ENCODE assay signal across 1 cellular context in genomic region chr1:52697795-52698674, GRCh38.
TF ChIP-seq lines count a peak whose summit lies in the region.

Gene COA7 (minus strand): TSS chr1:52698347. CDS start chr1:52698326, 21 bp downstream.

TF ChIP-seq in HepG2, 621 proteins besides CTCF, POLR2A, EP300 and RAD21 (continued from another document and continues in another):
- no peak; the same call in 1 of the 2 replicates for TF ChIP-seq SAFB2 (CRISPR knock-in tag; IDR thresholded peaks at IDR 0.05; ENCODE audit: borderline replicate concordance, low read depth)
- peak; percentile 89; the same call in 1 of the 2 replicates for TF ChIP-seq ZNF136 (CRISPR knock-in tag; IDR thresholded peaks at IDR 0.05; ENCODE audit: low read depth)
- TF ChIP-seq MIER2 (CRISPR knock-in tag; IDR thresholded peaks at IDR 0.05), result no peak
- TF ChIP-seq SCMH1 (CRISPR knock-in tag; IDR thresholded peaks at IDR 0.05; ENCODE audit: borderline replicate concordance), result no peak
- TF ChIP-seq ZFP1 (CRISPR knock-in tag; IDR thresholded peaks at IDR 0.05), result 0 out of 2 replicates have a peak, but pooled peaks have one; percentile 62
- peak; percentile 61; the same call in 1 of the 2 replicates for TF ChIP-seq ZNF768 (CRISPR knock-in tag; IDR thresholded peaks at IDR 0.05)
- no peak for TF ChIP-seq RFX1 (IDR thresholded peaks at IDR 0.05)
- TF ChIP-seq, protein P1, sequence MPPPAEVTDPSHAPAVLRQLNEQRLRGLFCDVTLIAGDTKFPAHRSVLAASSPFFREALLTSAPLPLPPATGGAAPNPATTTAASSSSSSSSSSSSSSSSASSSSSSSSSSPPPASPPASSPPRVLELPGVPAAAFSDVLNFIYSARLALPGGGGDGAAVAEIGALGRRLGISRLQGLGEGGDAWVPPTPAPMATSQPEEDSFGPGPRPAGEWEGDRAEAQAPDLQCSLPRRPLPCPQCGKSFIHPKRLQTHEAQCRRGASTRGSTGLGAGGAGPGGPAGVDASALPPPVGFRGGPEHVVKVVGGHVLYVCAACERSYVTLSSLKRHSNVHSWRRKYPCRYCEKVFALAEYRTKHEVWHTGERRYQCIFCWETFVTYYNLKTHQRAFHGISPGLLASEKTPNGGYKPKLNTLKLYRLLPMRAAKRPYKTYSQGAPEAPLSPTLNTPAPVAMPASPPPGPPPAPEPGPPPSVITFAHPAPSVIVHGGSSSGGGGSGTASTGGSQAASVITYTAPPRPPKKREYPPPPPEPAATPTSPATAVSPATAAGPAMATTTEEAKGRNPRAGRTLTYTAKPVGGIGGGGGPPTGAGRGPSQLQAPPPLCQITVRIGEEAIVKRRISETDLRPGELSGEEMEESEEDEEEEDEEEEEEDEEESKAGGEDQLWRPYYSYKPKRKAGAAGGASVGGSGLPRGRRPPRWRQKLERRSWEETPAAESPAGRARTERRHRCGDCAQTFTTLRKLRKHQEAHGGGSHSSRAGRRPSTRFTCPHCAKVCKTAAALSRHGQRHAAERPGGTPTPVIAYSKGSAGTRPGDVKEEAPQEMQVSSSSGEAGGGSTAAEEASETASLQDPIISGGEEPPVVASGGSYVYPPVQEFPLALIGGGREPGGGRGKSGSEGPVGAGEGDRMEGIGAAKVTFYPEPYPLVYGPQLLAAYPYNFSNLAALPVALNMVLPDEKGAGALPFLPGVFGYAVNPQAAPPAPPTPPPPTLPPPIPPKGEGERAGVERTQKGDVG (CRISPR knock-in tag; IDR thresholded peaks at IDR 0.05; ENCODE audit: borderline replicate concordance), result peak; percentile 89; the same call in 1 of the 2 replicates
- TF ChIP-seq ZFY (CRISPR knock-in tag; IDR thresholded peaks at IDR 0.05), result peak; percentile 76
- TF ChIP-seq ZNF451 (CRISPR knock-in tag; IDR thresholded peaks at IDR 0.05), result peak; percentile 80
- TF ChIP-seq ETV6 (CRISPR knock-in tag; conservative IDR thresholded peaks at IDR 0.05), result peak; percentile 66; the same call in 1 of the 2 replicates
- TF ChIP-seq CHD4 (IDR thresholded peaks at IDR 0.05; ENCODE audit: borderline replicate concordance, low read length), result no peak
- TF ChIP-seq MBD4 (IDR thresholded peaks at IDR 0.05; ENCODE audit: borderline replicate concordance, low read length), result no peak
- TF ChIP-seq, protein P2, sequence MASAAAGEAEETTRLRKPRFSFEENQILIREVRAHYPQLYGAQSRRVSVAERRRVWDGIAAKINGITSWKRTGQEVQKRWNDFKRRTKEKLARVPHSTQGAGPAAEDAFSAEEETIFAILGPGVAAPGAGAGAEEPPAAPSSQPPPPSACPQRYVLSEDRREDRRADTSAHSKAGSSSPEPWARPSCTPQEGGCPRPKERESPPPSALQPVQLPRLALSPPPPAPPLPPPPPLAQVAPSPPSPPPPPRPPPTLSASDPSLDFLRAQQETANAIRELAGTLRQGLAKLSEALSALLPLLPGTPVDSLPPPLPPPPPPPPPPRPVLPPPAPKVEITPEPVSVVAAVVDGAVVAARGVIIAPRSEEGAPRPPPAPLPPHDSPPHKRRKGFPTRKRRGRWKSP (CRISPR knock-in tag; IDR thresholded peaks at IDR 0.05), result peak; percentile 88
- TF ChIP-seq ZNF101 (CRISPR knock-in tag; IDR thresholded peaks at IDR 0.05; ENCODE audit: borderline replicate concordance, low read depth), result peak; percentile 95; the same call in 1 of the 2 replicates
- TF ChIP-seq, protein P3, sequence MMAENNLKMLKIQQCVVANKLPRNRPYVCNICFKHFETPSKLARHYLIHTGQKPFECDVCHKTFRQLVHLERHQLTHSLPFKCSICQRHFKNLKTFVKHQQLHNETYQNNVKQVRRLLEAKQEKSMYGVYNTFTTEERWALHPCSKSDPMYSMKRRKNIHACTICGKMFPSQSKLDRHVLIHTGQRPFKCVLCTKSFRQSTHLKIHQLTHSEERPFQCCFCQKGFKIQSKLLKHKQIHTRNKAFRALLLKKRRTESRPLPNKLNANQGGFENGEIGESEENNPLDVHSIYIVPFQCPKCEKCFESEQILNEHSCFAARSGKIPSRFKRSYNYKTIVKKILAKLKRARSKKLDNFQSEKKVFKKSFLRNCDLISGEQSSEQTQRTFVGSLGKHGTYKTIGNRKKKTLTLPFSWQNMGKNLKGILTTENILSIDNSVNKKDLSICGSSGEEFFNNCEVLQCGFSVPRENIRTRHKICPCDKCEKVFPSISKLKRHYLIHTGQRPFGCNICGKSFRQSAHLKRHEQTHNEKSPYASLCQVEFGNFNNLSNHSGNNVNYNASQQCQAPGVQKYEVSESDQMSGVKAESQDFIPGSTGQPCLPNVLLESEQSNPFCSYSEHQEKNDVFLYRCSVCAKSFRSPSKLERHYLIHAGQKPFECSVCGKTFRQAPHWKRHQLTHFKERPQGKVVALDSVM (CRISPR knock-in tag; IDR thresholded peaks at IDR 0.05), result peak; percentile 62; the same call in 1 of the 2 replicates
- no peak for TF ChIP-seq MEIS2 (CRISPR knock-in tag; IDR thresholded peaks at IDR 0.05)
- peak; percentile 86 for TF ChIP-seq ZNF749 (CRISPR knock-in tag; IDR thresholded peaks at IDR 0.05; ENCODE audit: borderline replicate concordance)
- TF ChIP-seq KDM6A (CRISPR knock-in tag; IDR thresholded peaks at IDR 0.05; ENCODE audit: low read depth), result no peak
- peak; percentile 99 for TF ChIP-seq NFKB2 (CRISPR knock-in tag; IDR thresholded peaks at IDR 0.05; ENCODE audit: borderline replicate concordance)
- peak; percentile 75; the same call in 1 of the 2 replicates for TF ChIP-seq RFXAP (CRISPR knock-in tag; IDR thresholded peaks at IDR 0.05; ENCODE audit: borderline replicate concordance)
- TF ChIP-seq ZNF17 (CRISPR knock-in tag; IDR thresholded peaks at IDR 0.05), result no peak; the same call in 1 of the 2 replicates
- peak; percentile 49; the same call in 1 of the 2 replicates for TF ChIP-seq ZZZ3 (CRISPR knock-in tag; IDR thresholded peaks at IDR 0.05; ENCODE audit: borderline replicate concordance)
- TF ChIP-seq ZNF792 (CRISPR knock-in tag; IDR thresholded peaks at IDR 0.05), result peak; percentile 92
- TF ChIP-seq ZNF761 (CRISPR knock-in tag; conservative IDR thresholded peaks at IDR 0.05), result peak; percentile 62; the same call in 1 of the 2 replicates
- 0 out of 2 replicates have a peak, but pooled peaks have one; percentile 30 for TF ChIP-seq KDM1A (CRISPR knock-in tag; IDR thresholded peaks at IDR 0.05)
- TF ChIP-seq RNF2 (conservative IDR thresholded peaks at IDR 0.05; ENCODE audit: low read depth), result peak; percentile 98
- TF ChIP-seq, protein P4, sequence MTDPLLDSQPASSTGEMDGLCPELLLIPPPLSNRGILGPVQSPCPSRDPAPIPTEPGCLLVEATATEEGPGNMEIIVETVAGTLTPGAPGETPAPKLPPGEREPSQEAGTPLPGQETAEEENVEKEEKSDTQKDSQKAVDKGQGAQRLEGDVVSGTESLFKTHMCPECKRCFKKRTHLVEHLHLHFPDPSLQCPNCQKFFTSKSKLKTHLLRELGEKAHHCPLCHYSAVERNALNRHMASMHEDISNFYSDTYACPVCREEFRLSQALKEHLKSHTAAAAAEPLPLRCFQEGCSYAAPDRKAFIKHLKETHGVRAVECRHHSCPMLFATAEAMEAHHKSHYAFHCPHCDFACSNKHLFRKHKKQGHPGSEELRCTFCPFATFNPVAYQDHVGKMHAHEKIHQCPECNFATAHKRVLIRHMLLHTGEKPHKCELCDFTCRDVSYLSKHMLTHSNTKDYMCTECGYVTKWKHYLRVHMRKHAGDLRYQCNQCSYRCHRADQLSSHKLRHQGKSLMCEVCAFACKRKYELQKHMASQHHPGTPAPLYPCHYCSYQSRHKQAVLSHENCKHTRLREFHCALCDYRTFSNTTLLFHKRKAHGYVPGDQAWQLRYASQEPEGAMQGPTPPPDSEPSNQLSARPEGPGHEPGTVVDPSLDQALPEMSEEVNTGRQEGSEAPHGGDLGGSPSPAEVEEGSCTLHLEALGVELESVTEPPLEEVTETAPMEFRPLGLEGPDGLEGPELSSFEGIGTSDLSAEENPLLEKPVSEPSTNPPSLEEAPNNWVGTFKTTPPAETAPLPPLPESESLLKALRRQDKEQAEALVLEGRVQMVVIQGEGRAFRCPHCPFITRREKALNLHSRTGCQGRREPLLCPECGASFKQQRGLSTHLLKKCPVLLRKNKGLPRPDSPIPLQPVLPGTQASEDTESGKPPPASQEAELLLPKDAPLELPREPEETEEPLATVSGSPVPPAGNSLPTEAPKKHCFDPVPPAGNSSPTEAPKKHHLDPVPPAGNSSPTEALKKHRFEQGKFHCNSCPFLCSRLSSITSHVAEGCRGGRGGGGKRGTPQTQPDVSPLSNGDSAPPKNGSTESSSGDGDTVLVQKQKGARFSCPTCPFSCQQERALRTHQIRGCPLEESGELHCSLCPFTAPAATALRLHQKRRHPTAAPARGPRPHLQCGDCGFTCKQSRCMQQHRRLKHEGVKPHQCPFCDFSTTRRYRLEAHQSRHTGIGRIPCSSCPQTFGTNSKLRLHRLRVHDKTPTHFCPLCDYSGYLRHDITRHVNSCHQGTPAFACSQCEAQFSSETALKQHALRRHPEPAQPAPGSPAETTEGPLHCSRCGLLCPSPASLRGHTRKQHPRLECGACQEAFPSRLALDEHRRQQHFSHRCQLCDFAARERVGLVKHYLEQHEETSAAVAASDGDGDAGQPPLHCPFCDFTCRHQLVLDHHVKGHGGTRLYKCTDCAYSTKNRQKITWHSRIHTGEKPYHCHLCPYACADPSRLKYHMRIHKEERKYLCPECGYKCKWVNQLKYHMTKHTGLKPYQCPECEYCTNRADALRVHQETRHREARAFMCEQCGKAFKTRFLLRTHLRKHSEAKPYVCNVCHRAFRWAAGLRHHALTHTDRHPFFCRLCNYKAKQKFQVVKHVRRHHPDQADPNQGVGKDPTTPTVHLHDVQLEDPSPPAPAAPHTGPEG (CRISPR knock-in tag; IDR thresholded peaks at IDR 0.05), result peak; percentile 83; the same call in 1 of the 2 replicates
- TF ChIP-seq ZNF230 (CRISPR knock-in tag; IDR thresholded peaks at IDR 0.05), result 0 out of 2 replicates have a peak, but pooled peaks have one; percentile 75
- TF ChIP-seq, protein P5, sequence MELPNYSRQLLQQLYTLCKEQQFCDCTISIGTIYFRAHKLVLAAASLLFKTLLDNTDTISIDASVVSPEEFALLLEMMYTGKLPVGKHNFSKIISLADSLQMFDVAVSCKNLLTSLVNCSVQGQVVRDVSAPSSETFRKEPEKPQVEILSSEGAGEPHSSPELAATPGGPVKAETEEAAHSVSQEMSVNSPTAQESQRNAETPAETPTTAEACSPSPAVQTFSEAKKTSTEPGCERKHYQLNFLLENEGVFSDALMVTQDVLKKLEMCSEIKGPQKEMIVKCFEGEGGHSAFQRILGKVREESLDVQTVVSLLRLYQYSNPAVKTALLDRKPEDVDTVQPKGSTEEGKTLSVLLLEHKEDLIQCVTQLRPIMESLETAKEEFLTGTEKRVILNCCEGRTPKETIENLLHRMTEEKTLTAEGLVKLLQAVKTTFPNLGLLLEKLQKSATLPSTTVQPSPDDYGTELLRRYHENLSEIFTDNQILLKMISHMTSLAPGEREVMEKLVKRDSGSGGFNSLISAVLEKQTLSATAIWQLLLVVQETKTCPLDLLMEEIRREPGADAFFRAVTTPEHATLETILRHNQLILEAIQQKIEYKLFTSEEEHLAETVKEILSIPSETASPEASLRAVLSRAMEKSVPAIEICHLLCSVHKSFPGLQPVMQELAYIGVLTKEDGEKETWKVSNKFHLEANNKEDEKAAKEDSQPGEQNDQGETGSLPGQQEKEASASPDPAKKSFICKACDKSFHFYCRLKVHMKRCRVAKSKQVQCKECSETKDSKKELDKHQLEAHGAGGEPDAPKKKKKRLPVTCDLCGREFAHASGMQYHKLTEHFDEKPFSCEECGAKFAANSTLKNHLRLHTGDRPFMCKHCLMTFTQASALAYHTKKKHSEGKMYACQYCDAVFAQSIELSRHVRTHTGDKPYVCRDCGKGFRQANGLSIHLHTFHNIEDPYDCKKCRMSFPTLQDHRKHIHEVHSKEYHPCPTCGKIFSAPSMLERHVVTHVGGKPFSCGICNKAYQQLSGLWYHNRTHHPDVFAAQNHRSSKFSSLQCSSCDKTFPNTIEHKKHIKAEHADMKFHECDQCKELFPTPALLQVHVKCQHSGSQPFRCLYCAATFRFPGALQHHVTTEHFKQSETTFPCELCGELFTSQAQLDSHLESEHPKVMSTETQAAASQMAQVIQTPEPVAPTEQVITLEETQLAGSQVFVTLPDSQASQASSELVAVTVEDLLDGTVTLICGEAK (IDR thresholded peaks at IDR 0.05), result no peak
- TF ChIP-seq, protein P5 (CRISPR knock-in tag; IDR thresholded peaks at IDR 0.05), result peak; percentile 87
- TF ChIP-seq ZNF713 (CRISPR knock-in tag; IDR thresholded peaks at IDR 0.05), result no peak
- peak; percentile 26; the same call in 1 of the 2 replicates for TF ChIP-seq PREB (CRISPR knock-in tag; IDR thresholded peaks at IDR 0.05)
- peak; percentile 93 for TF ChIP-seq SALL1 (CRISPR knock-in tag; IDR thresholded peaks at IDR 0.05)
- 0 out of 2 replicates have a peak, but pooled peaks have one; percentile 29 for TF ChIP-seq NFE2L1 (CRISPR knock-in tag; IDR thresholded peaks at IDR 0.05; ENCODE audit: borderline replicate concordance)
- 0 out of 2 replicates have a peak, but pooled peaks have one; percentile 29 for TF ChIP-seq ZNF263 (CRISPR knock-in tag; IDR thresholded peaks at IDR 0.05)
